In the genomic region with DNA sequence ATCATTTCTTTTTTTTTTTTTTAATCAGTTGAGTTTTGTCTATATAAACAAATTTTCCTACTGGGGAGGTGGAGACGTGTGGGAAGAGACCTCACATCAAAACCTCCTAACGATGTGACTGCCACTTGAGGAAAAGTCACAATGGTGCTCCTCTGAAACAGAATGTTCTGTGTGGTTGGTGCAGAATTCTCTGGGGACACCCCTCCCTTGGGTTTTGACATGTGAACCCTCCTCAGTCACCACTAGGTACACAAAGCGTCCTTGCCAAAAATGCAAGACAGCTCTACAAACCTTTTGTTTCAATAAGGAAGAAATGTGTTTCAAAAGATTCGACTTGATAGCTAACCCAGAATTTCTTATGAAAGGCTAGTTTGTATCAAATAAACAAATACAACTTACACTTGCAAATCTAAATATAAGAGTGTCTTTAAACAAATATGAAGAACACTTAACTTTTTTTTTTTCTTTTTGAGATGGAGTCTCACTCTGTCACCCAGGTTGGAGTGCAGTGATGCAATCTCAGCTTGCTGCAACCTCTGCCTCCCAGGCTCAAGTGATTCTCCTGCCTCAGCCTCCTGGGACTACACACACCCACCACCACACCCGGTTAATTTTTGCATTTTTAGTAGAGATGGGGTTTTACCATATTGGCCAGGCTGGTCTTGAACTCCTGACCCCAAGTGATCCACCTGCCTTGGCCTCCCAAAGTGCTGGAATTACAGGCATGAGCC, we compare ENCODE assay signal across 20 cellular contexts. TPM values are rescaled to one million over a fixed set of nuclear protein-coding genes. Genes with fewer than 3 reads are reported as not detected.
DNase-seq lines count a peak whose midpoint lies in the region; ATAC-seq and TF ChIP-seq lines count a peak whose summit lies in the region.
"Had no signal": no experiment of that assay in that cellular context is flagged by ENCODE, and none has a peak within 500 bp of the region (broad histone marks: within the 10 kb centered on the region; RNA-seq: fewer than 3 reads in every experiment).

No MANE protein-coding gene starts in this region.

- no peaks in the 10 kb centered on the region for H3K27me3 ChIP-seq in hepatocyte
- H3K27me3 ChIP-seq: body of pancreas, Peyer's patch had no signal

- no peak overlapping the region for H2AFZ ChIP-seq in hepatocyte

- no peak overlapping the region for H3K27ac ChIP-seq in hepatocyte
- H3K27ac ChIP-seq: body of pancreas, Peyer's patch had no signal

- no peaks in the 10 kb centered on the region for H4K20me1 ChIP-seq in hepatocyte (ENCODE audit: insufficient read depth, poor library complexity, severe bottlenecking)

- DNase-seq in DMS79 treated with DMSO at 0.1 percent for 48 hours (lab: John Stamatoyannopoulos, UW) (peak; percentile 71), NCI-H69 (lab: John Stamatoyannopoulos, UW) (peak; percentile 35), myocyte (ENCODE audit: low read depth) (peak; percentile 54), HUDEP-2 (lab: John Stamatoyannopoulos, UW; ENCODE audit: unreplicated experiment in 76 of 76) (no peak), hepatocyte (ENCODE audit: low spot score) (no peak)
- DNase-seq in stimulated activated CD4-positive, alpha-beta T cell treated with anti-CD3 and anti-CD28 coated beads, Interleukin-1b, Interleukin-23, amount 100 ng/mL, for 48 hours, result no peak
- DNase-seq: activated CD8-positive, alpha-beta memory T cell treated with anti-CD3 and anti-CD28 coated beads, Interleukin-2, amount 10 ng/mL, durations not matched to agents 7 days and 5 days; activated naive CD8-positive, alpha-beta T cell treated with anti-CD3 and anti-CD28 coated beads, Interleukin-2, amount 10 ng/mL, durations not matched to agents 7 days and 5 days; body of pancreas; kidney; stimulated activated naive CD4-positive, alpha-beta T cell treated with Interleukin-2 at 50 U/mL for 16 hours had no signal

- peaks cover 14% of the 10 kb centered on the region for H3K9me3 ChIP-seq in hepatocyte (ENCODE audit: low read depth)
- H3K9me3 ChIP-seq: body of pancreas had no signal

- peaks cover 12 to 32% (median 29%) of the 10 kb centered on the region in 3 donors for H3K4me1 Mint-ChIP-seq in IgD-negative memory B cell
- H3K4me1 Mint-ChIP-seq: mesothelial cell of epicardium had no signal

- H3K27ac Mint-ChIP-seq in IgD-negative memory B cell, result peak overlapping the region in 2 of 3 donors; percentile 10 to 53
- H3K27ac Mint-ChIP-seq: activated CD8-positive, alpha-beta memory T cell treated with anti-CD3 and anti-CD28 coated beads, Interleukin-2, amount 10 ng/mL, durations not matched to agents 7 days and 5 days; activated naive CD8-positive, alpha-beta T cell treated with anti-CD3 and anti-CD28 coated beads, Interleukin-2, amount 10 ng/mL, durations not matched to agents 7 days and 5 days; activated T-helper 17 cell treated with anti-CD3 and anti-CD28 coated beads, Interleukin-2, amount 50 U/mL, for 72 hours; mesothelial cell of epicardium had no signal

- H3K36me3 Mint-ChIP-seq in IgD-negative memory B cell, result peaks cover 12% of the 10 kb centered on the region

- ATAC-seq in GM19463 (IDR thresholded peaks at IDR 0.05; ENCODE audit: unreplicated experiment), result no peak
- ATAC-seq: activated CD8-positive, alpha-beta memory T cell treated with anti-CD3 and anti-CD28 coated beads, Interleukin-2, amount 10 ng/mL, durations not matched to agents 7 days and 5 days; activated T-helper 17 cell treated with anti-CD3 and anti-CD28 coated beads, Interleukin-2, amount 50 U/mL, for 72 hours; body of pancreas; HepG2; SK-N-SH treated with all-trans-retinoic acid at 6 μM for 48 hours had no signal

- H3K9me2 ChIP-seq in hepatocyte (replicated peaks; ENCODE audit: insufficient read depth), result no peaks in the 10 kb centered on the region

- peaks cover 3 to 8% (median 7%) of the 10 kb centered on the region in 3 donors for H3K9me3 Mint-ChIP-seq in IgD-negative memory B cell

- TF ChIP-seq CTCF in hepatocyte (IDR thresholded peaks at IDR 0.05; ENCODE audit: poor library complexity), result no peak

- peak overlapping the region in 1 of 4 donors; percentile 65 for H3K4me3 Mint-ChIP-seq in IgD-negative memory B cell
- H3K4me3 Mint-ChIP-seq: activated CD8-positive, alpha-beta memory T cell treated with anti-CD3 and anti-CD28 coated beads, Interleukin-2, amount 10 ng/mL, durations not matched to agents 7 days and 5 days; activated naive CD8-positive, alpha-beta T cell treated with anti-CD3 and anti-CD28 coated beads, Interleukin-2, amount 10 ng/mL, durations not matched to agents 7 days and 5 days; activated T-helper 17 cell treated with anti-CD3 and anti-CD28 coated beads, Interleukin-2, amount 50 U/mL, for 72 hours; mesothelial cell of epicardium had no signal

- no peak overlapping the region for H3K4me2 ChIP-seq in hepatocyte

- no peaks in the 10 kb centered on the region for H3K4me1 ChIP-seq in hepatocyte (ENCODE audit: insufficient read depth)
- H3K4me1 ChIP-seq: body of pancreas, Peyer's patch had no signal

- 91% methylated on average over 5 of the region's 5 CpGs for WGBS in hepatocyte (ENCODE audit: low lambda C conversion rate, missing lambda C conversion rate)

- peaks cover 3% of the 10 kb centered on the region for H3K36me3 ChIP-seq in hepatocyte (replicated peaks; ENCODE audit: insufficient read depth, low read depth)

- H3K4me3 ChIP-seq in hepatocyte, result no peak overlapping the region
- H3K4me3 ChIP-seq: body of pancreas, coronary artery, Peyer's patch had no signal

- H3K79me2 ChIP-seq in hepatocyte, result peaks cover 100% of the 10 kb centered on the region

- no peaks in the 10 kb centered on the region for H3K27me3 Mint-ChIP-seq in IgD-negative memory B cell
- H3K27me3 Mint-ChIP-seq: activated CD8-positive, alpha-beta memory T cell treated with anti-CD3 and anti-CD28 coated beads, Interleukin-2, amount 10 ng/mL, durations not matched to agents 7 days and 5 days; activated naive CD8-positive, alpha-beta T cell treated with anti-CD3 and anti-CD28 coated beads, Interleukin-2, amount 10 ng/mL, durations not matched to agents 7 days and 5 days; activated T-helper 17 cell treated with anti-CD3 and anti-CD28 coated beads, Interleukin-2, amount 50 U/mL, for 72 hours had no signal

RNA-seq across cellular contexts. Expression of gene SLC25A24, which starts 9.3 kb away (rescaled TPM):
- polyA plus RNA-seq in IgD-negative memory B cell (24.9 TPM), hepatocyte (27.4 and 32.5 TPM in 2 replicates)
- total RNA-seq in myocyte (58.4 and 58.9 TPM in 2 replicates), hepatocyte (54.5 and 69.2 TPM in 2 replicates)
- 15.1 TPM for polyA plus RNA-seq in myocyte (2012)

RNA-seq across cellular contexts. Expression of gene NBPF4, which starts 53.0 kb away (rescaled TPM):
- polyA plus RNA-seq in IgD-negative memory B cell (0.38 TPM), hepatocyte (not detected in 2 replicates)
- total RNA-seq in myocyte (not detected in 2 replicates), hepatocyte (not detected in 2 replicates)
- not detected for polyA plus RNA-seq in myocyte (2012)
- total RNA-seq: activated T-helper 17 cell treated with anti-CD3 and anti-CD28 coated beads, Interleukin-2, amount 50 U/mL, for 72 hours; body of pancreas; HepG2; kidney; mesothelial cell of epicardium; renal cortical epithelial cell had no signal
- polyA plus RNA-seq: HepG2 had no signal

Comparison
In these comparisons a context has a peak if more than half of its experiments do, and no peak if none do; other contexts are left out.
1. DNase-seq: peak in DMS79 treated with DMSO at 0.1 percent for 48 hours (single experiment), NCI-H69 (single experiment) and myocyte (single experiment); none in stimulated activated CD4-positive, alpha-beta T cell treated with anti-CD3 and anti-CD28 coated beads, Interleukin-1b, Interleukin-23, amount 100 ng/mL, for 48 hours (single experiment), HUDEP-2 (0 of 76) and hepatocyte (single experiment).